In genomic region chr1:228277491-228278431, GRCh38 we compare ENCODE assay signal across 1 cellular context.
TF ChIP-seq lines count a peak whose summit lies in the region.

No MANE protein-coding gene starts in this region.

TF ChIP-seq in IMR-90, 13 proteins besides CTCF, POLR2A, EP300 and RAD21:
- TF ChIP-seq USF2 (IDR thresholded peaks at IDR 0.05; ENCODE audit: low read depth, low read length) (no peak), MAZ (IDR thresholded peaks at IDR 0.05; ENCODE audit: borderline replicate concordance, low read depth, low read length) (no peak), BHLHE40 (IDR thresholded peaks at IDR 0.05; ENCODE audit: low read depth, low read length) (no peak), FOS (IDR thresholded peaks at IDR 0.05; ENCODE audit: low read depth, low read length) (no peak), RCOR1 (IDR thresholded peaks at IDR 0.05; ENCODE audit: insufficient replicate concordance, low read length) (no peak), MAFK (IDR thresholded peaks at IDR 0.05; ENCODE audit: low read depth, low read length) (no peak), CEBPB (IDR thresholded peaks at IDR 0.05; ENCODE audit: low read depth, low read length) (no peak), CHD1 (IDR thresholded peaks at IDR 0.05; ENCODE audit: low read depth, low read length) (no peak), MXI1 (IDR thresholded peaks at IDR 0.05; ENCODE audit: borderline replicate concordance, low read depth, low read length) (no peak), RFX5 (IDR thresholded peaks at IDR 0.05; ENCODE audit: low read depth, low read length) (no peak)
- TF ChIP-seq, protein P1, sequence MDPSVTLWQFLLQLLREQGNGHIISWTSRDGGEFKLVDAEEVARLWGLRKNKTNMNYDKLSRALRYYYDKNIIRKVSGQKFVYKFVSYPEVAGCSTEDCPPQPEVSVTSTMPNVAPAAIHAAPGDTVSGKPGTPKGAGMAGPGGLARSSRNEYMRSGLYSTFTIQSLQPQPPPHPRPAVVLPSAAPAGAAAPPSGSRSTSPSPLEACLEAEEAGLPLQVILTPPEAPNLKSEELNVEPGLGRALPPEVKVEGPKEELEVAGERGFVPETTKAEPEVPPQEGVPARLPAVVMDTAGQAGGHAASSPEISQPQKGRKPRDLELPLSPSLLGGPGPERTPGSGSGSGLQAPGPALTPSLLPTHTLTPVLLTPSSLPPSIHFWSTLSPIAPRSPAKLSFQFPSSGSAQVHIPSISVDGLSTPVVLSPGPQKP (IDR thresholded peaks at IDR 0.05; ENCODE audit: borderline replicate concordance, low read depth, low read length): no peak
TF ChIP-seq in IMR-90: peak in this region for 0.
